ENCODE assay signal across 11 cellular contexts in genomic region chr20:9344080-9344920, GRCh38.
DNase-seq lines count a peak whose midpoint lies in the region; TF ChIP-seq lines count a peak whose summit lies in the region.
"Had no signal": no experiment of that assay in that cellular context is flagged by ENCODE, and none has a peak within 500 bp of the region (broad histone marks: within the 10 kb centered on the region; RNA-seq: fewer than 3 reads in every experiment).

No MANE protein-coding gene starts in this region.

- H3K27me3 Mint-ChIP-seq in activated CD4-positive, alpha-beta T cell treated with anti-CD3 and anti-CD28 coated beads, Interleukin-2, amount 10 ng/mL, durations not matched to agents 24 days and 14 days: no peaks in the 10 kb centered on the region
- H3K27me3 Mint-ChIP-seq: activated naive CD8-positive, alpha-beta T cell had no signal

- H3K27me3 ChIP-seq in skeletal muscle satellite cell (ENCODE audit: control insufficient read depth, insufficient read depth, low read length): no peaks in the 10 kb centered on the region

- peaks cover 11% of the 10 kb centered on the region for H3K4me1 ChIP-seq in skeletal muscle satellite cell (ENCODE audit: control insufficient read depth, insufficient read depth, low read length)

- H3K9me3 ChIP-seq in skeletal muscle satellite cell (replicated peaks; ENCODE audit: low read length): no peaks in the 10 kb centered on the region

- H3K4me3 ChIP-seq in astrocyte of the spinal cord (ENCODE audit: low read depth, low read length) (no peak overlapping the region), skeletal muscle satellite cell (ENCODE audit: low read length) (no peak overlapping the region)

- in situ Hi-C loops in astrocyte of the spinal cord (cut with HindIII; ENCODE audit: low sequenced_read_pairs): no loop called here

- H3K9me3 Mint-ChIP-seq in activated CD4-positive, alpha-beta T cell treated with anti-CD3 and anti-CD28 coated beads, Interleukin-2, amount 10 ng/mL, durations not matched to agents 24 days and 14 days: no peaks in the 10 kb centered on the region

- H3K36me3 Mint-ChIP-seq in activated CD4-positive, alpha-beta T cell treated with anti-CD3 and anti-CD28 coated beads, Interleukin-2, amount 10 ng/mL, durations not matched to agents 24 days and 14 days (ENCODE audit: low read depth): no peaks in the 10 kb centered on the region
- H3K36me3 Mint-ChIP-seq: activated naive CD8-positive, alpha-beta T cell had no signal

- H3K4me1 Mint-ChIP-seq in activated CD4-positive, alpha-beta T cell treated with anti-CD3 and anti-CD28 coated beads, Interleukin-2, amount 10 ng/mL, durations not matched to agents 24 days and 14 days: no peaks in the 10 kb centered on the region

- peak overlapping the region; percentile 1 for H3K4me2 ChIP-seq in skeletal muscle satellite cell (ENCODE audit: low read length)

- DNase-seq in H4 (ENCODE audit: low spot score) (peak; percentile 36), astrocyte of the spinal cord (ENCODE audit: low read depth, low spot score) (peak; percentile 86), hepatic stellate cell (ENCODE audit: low spot score) (peak; percentile 11), iPS-NIHi7 (ENCODE audit: extremely low spot score) (no peak)
- DNase-seq in activated CD4-positive, alpha-beta T cell treated with anti-CD3 and anti-CD28 coated beads for 48 hours: no peak
- no peak for DNase-seq in activated CD4-positive, alpha-beta T cell treated with anti-CD3 and anti-CD28 coated beads, Interleukin-2, amount 10 ng/mL, durations not matched to agents 24 days and 14 days
- no peak for DNase-seq in activated effector memory CD4-positive, alpha-beta T cell treated with Interleukin-2 at 50 U/mL for 16 hours
- DNase-seq: erythroblast, NCI-H187 had no signal

- H3K27ac Mint-ChIP-seq in activated CD4-positive, alpha-beta T cell treated with anti-CD3 and anti-CD28 coated beads, Interleukin-2, amount 10 ng/mL, durations not matched to agents 24 days and 14 days: no peak overlapping the region
- H3K27ac Mint-ChIP-seq: activated naive CD8-positive, alpha-beta T cell had no signal

- TF ChIP-seq CTCF in astrocyte of the spinal cord (IDR thresholded peaks at IDR 0.05; ENCODE audit: low read depth, low read length): no peak

- no peaks in the 10 kb centered on the region for H3K36me3 ChIP-seq in skeletal muscle satellite cell (ENCODE audit: insufficient read depth, low read length)

- intact Hi-C loops in activated CD4-positive, alpha-beta T cell treated with anti-CD3 and anti-CD28 coated beads, Interleukin-2, amount 10 ng/mL, durations not matched to agents 24 days and 14 days (cut with micrococcal nuclease): no loop called here

- no peak overlapping the region for H3K9ac ChIP-seq in skeletal muscle satellite cell (ENCODE audit: low read depth, low read length)

- no peak overlapping the region for H3K4me3 Mint-ChIP-seq in activated CD4-positive, alpha-beta T cell treated with anti-CD3 and anti-CD28 coated beads, Interleukin-2, amount 10 ng/mL, durations not matched to agents 24 days and 14 days
- H3K4me3 Mint-ChIP-seq: activated naive CD8-positive, alpha-beta T cell had no signal

Comparison
In these comparisons a context has a peak if more than half of its experiments do, and no peak if none do; other contexts are left out.
1. DNase-seq: peak in H4 (single experiment), astrocyte of the spinal cord (single experiment) and hepatic stellate cell (single experiment); none in iPS-NIHi7 (single experiment), activated CD4-positive, alpha-beta T cell treated with anti-CD3 and anti-CD28 coated beads for 48 hours (single experiment), activated CD4-positive, alpha-beta T cell treated with anti-CD3 and anti-CD28 coated beads, Interleukin-2, amount 10 ng/mL, durations not matched to agents 24 days and 14 days (single experiment) and activated effector memory CD4-positive, alpha-beta T cell treated with Interleukin-2 at 50 U/mL for 16 hours (single experiment).